In the genomic region with DNA sequence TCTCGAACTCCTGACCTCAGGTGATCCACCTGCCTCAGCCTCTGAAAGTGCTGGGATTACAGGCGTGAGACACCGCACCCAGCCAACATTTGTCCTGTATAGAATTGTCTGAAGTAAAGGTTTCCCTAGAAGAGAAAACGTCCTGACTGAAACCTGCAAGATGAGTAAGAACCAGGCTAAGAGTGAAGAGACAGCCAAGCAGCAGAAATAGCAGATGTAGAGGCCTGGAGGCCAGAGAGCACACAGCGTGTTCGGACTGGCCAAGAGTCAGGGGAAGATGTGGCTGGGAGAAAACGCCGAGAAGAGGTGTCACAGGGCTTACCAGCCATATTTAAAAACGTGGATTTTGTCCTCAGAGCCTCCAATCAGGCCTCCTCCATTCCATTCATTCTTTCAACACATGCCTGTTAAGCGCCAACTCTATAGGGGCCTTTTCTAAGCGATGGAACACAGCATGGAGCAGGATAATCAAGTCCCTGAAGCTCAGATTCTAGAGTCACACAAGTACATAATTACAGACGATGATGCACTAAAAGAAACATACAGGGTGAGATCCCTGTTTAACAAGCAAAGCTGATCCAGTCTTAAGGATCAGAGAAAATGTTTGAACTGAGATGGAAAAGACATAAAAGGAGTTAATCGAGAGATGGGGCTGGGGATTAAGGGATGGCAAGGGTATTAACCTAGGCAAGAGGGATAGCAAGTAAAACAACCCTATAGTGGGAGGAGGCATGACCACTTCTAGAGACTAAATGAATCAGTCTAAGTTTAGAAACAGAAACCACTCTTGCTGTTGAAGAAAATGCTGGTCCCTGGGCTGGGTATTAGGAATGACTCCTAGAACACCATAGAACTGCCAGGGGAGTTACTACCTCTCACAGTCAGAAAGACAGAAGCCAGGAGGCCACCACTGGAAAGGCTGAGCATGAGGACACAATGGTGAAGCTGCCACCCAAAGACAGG, we compare ENCODE assay signal across 17 cellular contexts. TPM values are rescaled to one million over a fixed set of nuclear protein-coding genes. Genes with fewer than 3 reads are reported as not detected.
DNase-seq lines count a peak whose midpoint lies in the region; ATAC-seq and TF ChIP-seq lines count a peak whose summit lies in the region.
"Had no signal": no experiment of that assay in that cellular context is flagged by ENCODE, and none has a peak within 500 bp of the region (broad histone marks: within the 10 kb centered on the region; RNA-seq: fewer than 3 reads in every experiment).

No MANE protein-coding gene starts in this region.

- TF ChIP-seq CTCF in foreskin keratinocyte (conservative IDR thresholded peaks at IDR 0.05) (no peak), spleen (IDR thresholded peaks at IDR 0.05 in 8 of 11, conservative IDR thresholded peaks at IDR 0.05 in 3 of 11) (no peak)

- H3K4me1 Mint-ChIP-seq in activated T-cell treated with anti-CD3 and anti-CD28 coated beads, Interleukin-2, amount 50 U/mL, for 24 hours (ENCODE audit: low read depth), result peaks cover 40% of the 10 kb centered on the region
- H3K4me1 Mint-ChIP-seq in T-helper 17 cell (peaks cover 25% of the 10 kb centered on the region), immature natural killer cell (peaks cover 27 to 29% of the 10 kb centered on the region in 2 donors)

- H3K27me3 Mint-ChIP-seq in activated T-cell treated with anti-CD3 and anti-CD28 coated beads, Interleukin-2, amount 50 U/mL, for 24 hours, result no peaks in the 10 kb centered on the region
- H3K27me3 Mint-ChIP-seq in T-helper 17 cell (no peaks in the 10 kb centered on the region), immature natural killer cell (ENCODE audit: low read depth in 3 of 3) (peaks cover 9 to 12% (median 11%) of the 10 kb centered on the region in 3 donors)
- H3K27me3 Mint-ChIP-seq: naive B cell; stimulated activated naive B cell treated with anti-CD40 and anti-IgM and Interleukin-4, amounts not matched to agents 10 μg/mL and 1 μg/mL and 100 μg/mL, for 72 hours had no signal

- H3K4me1 ChIP-seq in foreskin keratinocyte, result peaks cover 18% of the 10 kb centered on the region
- peaks cover 32 to 50% (median 43%) of the 10 kb centered on the region in 6 donors for H3K4me1 ChIP-seq in spleen

- H3K4me3 ChIP-seq in spleen, result no peak overlapping the region
- H3K4me3 ChIP-seq: prostate gland, vagina had no signal

- H3K9me3 ChIP-seq in T-helper 17 cell (ENCODE audit: control insufficient read depth, low read length, poor library complexity, severe bottlenecking) (no peaks in the 10 kb centered on the region), spleen (no peaks in the 10 kb centered on the region)
- H3K9me3 ChIP-seq: prostate gland, vagina had no signal

- peaks cover 48% of the 10 kb centered on the region for H3K36me3 Mint-ChIP-seq in activated T-cell treated with anti-CD3 and anti-CD28 coated beads, Interleukin-2, amount 50 U/mL, for 24 hours (ENCODE audit: low read depth)
- H3K36me3 Mint-ChIP-seq in T-helper 17 cell (ENCODE audit: low read depth) (peaks cover 4% of the 10 kb centered on the region), immature natural killer cell (peaks cover 0 to 11% (median 4%) of the 10 kb centered on the region in 3 donors)

- peak overlapping the region; percentile 56 for H3K27ac Mint-ChIP-seq in activated T-cell treated with anti-CD3 and anti-CD28 coated beads, Interleukin-2, amount 50 U/mL, for 24 hours
- H3K27ac Mint-ChIP-seq in T-helper 17 cell (peak overlapping the region; percentile 65), immature natural killer cell (peak overlapping the region in 3 of 6 donors; percentile 5 to 41 (median 36))
- H3K27ac Mint-ChIP-seq: naive B cell had no signal

- ATAC-seq in T-helper 17 cell, result no peak
- peak; percentile 47 for ATAC-seq in foreskin keratinocyte
- no peak for ATAC-seq in GM21619 (IDR thresholded peaks at IDR 0.05; ENCODE audit: unreplicated experiment)
- no peak for ATAC-seq in HG03469 (IDR thresholded peaks at IDR 0.05; ENCODE audit: unreplicated experiment)
- ATAC-seq: stimulated activated naive B cell treated with anti-CD40 and anti-IgM and Interleukin-4, amounts not matched to agents 10 μg/mL and 1 μg/mL and 100 μg/mL, for 72 hours had no signal

- no peaks in the 10 kb centered on the region for H3K27me3 ChIP-seq in foreskin keratinocyte
- H3K27me3 ChIP-seq in spleen (replicated peaks in 1 of 7), result no peaks in the 10 kb centered on the region
- H3K27me3 ChIP-seq: vagina had no signal

- TF ChIP-seq POLR2A in spleen (IDR thresholded peaks at IDR 0.05), result no peak

- intact Hi-C loops in spleen (cut with DNase I; ENCODE audit: low total_unique reads), result no loop called here

- H3K9me3 Mint-ChIP-seq in activated T-cell treated with anti-CD3 and anti-CD28 coated beads, Interleukin-2, amount 50 U/mL, for 24 hours, result no peaks in the 10 kb centered on the region
- peaks cover 0 to 3% (median 0%) of the 10 kb centered on the region in 6 donors for H3K9me3 Mint-ChIP-seq in immature natural killer cell

- H3K36me3 ChIP-seq in spleen, result peaks cover 0 to 27% (median 0%) of the 10 kb centered on the region in 6 donors
- H3K36me3 ChIP-seq: prostate gland, vagina had no signal

- no peak for DNase-seq in activated T-cell treated with anti-CD3 and anti-CD28 coated beads, Interleukin-2, amount 50 U/mL, for 24 hours
- no peak for DNase-seq in activated T-cell treated with anti-CD3 and anti-CD28 coated beads, Interleukin-2, amount 50 U/mL, for 1 hour
- DNase-seq in T-helper 17 cell, result no peak
- DNase-seq in foreskin keratinocyte, result peak in 1 of 2 donors; percentile 82
- DNase-seq in spleen, result no peak
- no peak for DNase-seq in immature natural killer cell
- DNase-seq: activated CD4-positive, CD25-positive, alpha-beta regulatory T cell; amniotic stem cell; CD8-positive, alpha-beta memory T cell; naive B cell; RPMI8226; stimulated activated naive B cell treated with anti-CD40 and anti-IgM and Interleukin-4, amounts not matched to agents 10 μg/mL and 1 μg/mL and 100 μg/mL, for 72 hours had no signal

- 73 to 81% (median 78%) methylated on average over 13 of the region's 13 CpGs for WGBS in spleen, 5 donors

- H3K27ac ChIP-seq in foreskin keratinocyte, result peak overlapping the region; percentile 58
- H3K27ac ChIP-seq in spleen, result peak overlapping the region in 7 of 8 donors; percentile 42 to 99 (median 99)
- H3K27ac ChIP-seq: prostate gland had no signal

- peak overlapping the region; percentile 53 for H3K4me3 Mint-ChIP-seq in activated T-cell treated with anti-CD3 and anti-CD28 coated beads, Interleukin-2, amount 50 U/mL, for 24 hours
- H3K4me3 Mint-ChIP-seq in T-helper 17 cell (no peak overlapping the region), immature natural killer cell (no peak overlapping the region)

RNA-seq across cellular contexts. Expression of a gene that starts 4.8 kb away (rescaled TPM):
- 10 to 100 TPM; 15.6 to 18.9 TPM for total RNA-seq in T-helper 17 cell
- total RNA-seq in foreskin keratinocyte, result 6.2 and 8.6 TPM in 2 replicates
- 7.1 and 9.6 TPM in 2 replicates for polyA plus RNA-seq in foreskin keratinocyte
- 10 to 100 TPM; 17.4 to 26.6 (median 23.6) TPM for total RNA-seq in spleen
- polyA plus RNA-seq in spleen, result 10 to 100 TPM; 18.7 to 22.2 (median 19.5) TPM
- 10 to 100 TPM in 1 of 3 donors, 1 to 10 TPM in 2; 2.1 to 14.0 (median 6.1) TPM for polyA plus RNA-seq in immature natural killer cell

RNA-seq across cellular contexts. Expression of a gene that starts 11.6 kb away (rescaled TPM):
- total RNA-seq in T-helper 17 cell (1 to 10 TPM; 2.4 to 2.7 TPM), foreskin keratinocyte (1.7 and 1.8 TPM in 2 replicates), spleen (10 to 100 TPM in 1 of 7 donors, 1 to 10 TPM in 6; 2.3 to 10.4 (median 7.3) TPM)
- polyA plus RNA-seq in foreskin keratinocyte (3.2 and 3.8 TPM in 2 replicates), spleen (1 to 10 TPM; 3.8 to 5.4 (median 4.4) TPM), immature natural killer cell (under 1 TPM; 0.23 to 0.50 (median 0.32) TPM)

RNA-seq across cellular contexts. Expression of a gene that starts 23.2 kb away (rescaled TPM):
- total RNA-seq in T-helper 17 cell, result 1 to 10 TPM; 5.2 to 8.3 TPM
- total RNA-seq in foreskin keratinocyte, result 4.7 and 5.1 TPM in 2 replicates
- 7.1 and 8.2 TPM in 2 replicates for polyA plus RNA-seq in foreskin keratinocyte
- total RNA-seq in spleen, result 10 to 100 TPM in 2 of 7 donors, 1 to 10 TPM in 5; 4.5 to 12.5 (median 8.3) TPM
- 1 to 10 TPM; 3.2 to 4.9 (median 3.4) TPM for polyA plus RNA-seq in spleen
- under 1 TPM; 0.08 to 0.27 (median 0.21) TPM for polyA plus RNA-seq in immature natural killer cell

RNA-seq across cellular contexts. Expression of a gene that starts 44.6 kb away (rescaled TPM):
- total RNA-seq in T-helper 17 cell (not detected), foreskin keratinocyte (not detected in 2 replicates), spleen (not detected)
- polyA plus RNA-seq in foreskin keratinocyte (not detected in 2 replicates), spleen (not detected), immature natural killer cell (not detected)
- total RNA-seq: CD8-positive, alpha-beta memory T cell; fibroblast of villous mesenchyme; vagina had no signal
- polyA plus RNA-seq: CD8-positive, alpha-beta memory T cell had no signal

RNA-seq across cellular contexts. Expression of a gene that starts 44.7 kb away (rescaled TPM):
- total RNA-seq in T-helper 17 cell (under 1 TPM; 0.62 to 0.89 TPM), foreskin keratinocyte (26.7 and 35.6 TPM in 2 replicates), spleen (10 to 100 TPM; 10.9 to 26.3 (median 18.2) TPM)
- polyA plus RNA-seq in foreskin keratinocyte (39.3 and 53.5 TPM in 2 replicates), spleen (10 to 100 TPM; 10.5 to 13.4 (median 12.8) TPM), immature natural killer cell (1 to 10 TPM; 6.7 to 8.9 (median 7.1) TPM)
